Comparison of ENCODE assay signal across 1 cellular context in the genomic region with DNA sequence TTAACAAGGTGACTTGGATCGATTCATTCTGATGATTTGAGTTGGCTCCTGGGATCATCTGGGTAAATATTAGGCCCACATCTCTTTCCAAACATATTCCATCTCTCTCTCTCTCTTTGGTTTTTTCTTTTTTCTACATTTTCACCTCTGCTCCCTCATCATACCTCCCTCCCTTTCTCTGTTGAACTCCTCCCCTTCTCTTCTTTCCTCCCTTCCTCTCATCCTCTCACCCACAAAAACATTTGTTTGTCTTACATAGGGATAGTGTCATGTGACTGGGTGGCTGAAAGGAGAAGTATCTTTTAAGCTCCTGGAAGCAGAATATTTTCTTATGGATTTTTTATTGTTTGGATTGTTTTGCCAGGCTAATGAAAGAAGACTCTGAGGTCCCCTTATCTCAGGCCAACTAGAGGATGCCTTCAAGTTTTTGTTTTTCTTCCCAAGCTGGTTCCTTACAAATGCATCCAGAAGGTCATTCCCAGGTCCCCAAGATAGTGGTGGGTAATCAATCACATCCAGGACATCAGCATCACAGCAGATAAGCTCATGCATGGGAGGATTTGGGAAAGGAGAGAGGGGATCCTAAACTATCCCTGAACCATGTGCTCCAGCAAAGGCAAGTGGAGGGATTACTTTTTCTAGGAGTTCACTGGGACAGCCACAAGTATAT.
TF ChIP-seq lines count a peak whose summit lies in the region.

No MANE protein-coding gene starts in this region.

TF ChIP-seq in H1, 55 proteins besides CTCF, POLR2A, EP300 and RAD21:
- TF ChIP-seq GABPA (IDR thresholded peaks at IDR 0.05; ENCODE audit: borderline replicate concordance, insufficient read depth, low read length) (no peak), KDM5A (IDR thresholded peaks at IDR 0.05; ENCODE audit: low read length) (no peak), SAP30 (IDR thresholded peaks at IDR 0.05; ENCODE audit: insufficient read depth, insufficient replicate concordance, low read length) (no peak), BACH1 (IDR thresholded peaks at IDR 0.05; ENCODE audit: low read length) (no peak), MAX (IDR thresholded peaks at IDR 0.05) (no peak), CHD1 (IDR thresholded peaks at IDR 0.05; ENCODE audit: low read depth, low read length) (no peak), RNF2 (IDR thresholded peaks at IDR 0.05; ENCODE audit: borderline replicate concordance, low read depth, low read length, missing control alignments, poor library complexity, severe bottlenecking) (no peak), NRF1 (IDR thresholded peaks at IDR 0.05; ENCODE audit: low read depth, low read length) (no peak), CHD2 (IDR thresholded peaks at IDR 0.05; ENCODE audit: low read length) (no peak), USF2 (IDR thresholded peaks at IDR 0.05; ENCODE audit: low read length) (no peak), ATF2 (IDR thresholded peaks at IDR 0.05; ENCODE audit: low read length) (no peak), MAFK (IDR thresholded peaks at IDR 0.05; ENCODE audit: low read depth, low read length) (no peak), HDAC6 (IDR thresholded peaks at IDR 0.05; ENCODE audit: low read depth, low read length) (no peak), NANOG (IDR thresholded peaks at IDR 0.05; ENCODE audit: insufficient read depth, low read depth, low read length, poor library complexity, severe bottlenecking) (no peak), CEBPB (IDR thresholded peaks at IDR 0.05; ENCODE audit: low read depth, low read length) (no peak), SP1 (IDR thresholded peaks at IDR 0.05; ENCODE audit: low read depth, low read length) (no peak), SUZ12 (IDR thresholded peaks at IDR 0.05; ENCODE audit: low read length) (no peak), TAF1 (IDR thresholded peaks at IDR 0.05; ENCODE audit: low read depth, low read length) (no peak), BCL11A (IDR thresholded peaks at IDR 0.05; ENCODE audit: low read depth in 2 of 2, low read length in 2 of 2) (no peak)
- TF ChIP-seq, protein P1, sequence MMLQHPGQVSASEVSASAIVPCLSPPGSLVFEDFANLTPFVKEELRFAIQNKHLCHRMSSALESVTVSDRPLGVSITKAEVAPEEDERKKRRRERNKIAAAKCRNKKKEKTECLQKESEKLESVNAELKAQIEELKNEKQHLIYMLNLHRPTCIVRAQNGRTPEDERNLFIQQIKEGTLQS (IDR thresholded peaks at IDR 0.05; ENCODE audit: insufficient read depth, low read depth, low read length): no peak
TF ChIP-seq in H1: peak in this region for 0.
